ENCODE assay signal across 10 cellular contexts in the genomic region with DNA sequence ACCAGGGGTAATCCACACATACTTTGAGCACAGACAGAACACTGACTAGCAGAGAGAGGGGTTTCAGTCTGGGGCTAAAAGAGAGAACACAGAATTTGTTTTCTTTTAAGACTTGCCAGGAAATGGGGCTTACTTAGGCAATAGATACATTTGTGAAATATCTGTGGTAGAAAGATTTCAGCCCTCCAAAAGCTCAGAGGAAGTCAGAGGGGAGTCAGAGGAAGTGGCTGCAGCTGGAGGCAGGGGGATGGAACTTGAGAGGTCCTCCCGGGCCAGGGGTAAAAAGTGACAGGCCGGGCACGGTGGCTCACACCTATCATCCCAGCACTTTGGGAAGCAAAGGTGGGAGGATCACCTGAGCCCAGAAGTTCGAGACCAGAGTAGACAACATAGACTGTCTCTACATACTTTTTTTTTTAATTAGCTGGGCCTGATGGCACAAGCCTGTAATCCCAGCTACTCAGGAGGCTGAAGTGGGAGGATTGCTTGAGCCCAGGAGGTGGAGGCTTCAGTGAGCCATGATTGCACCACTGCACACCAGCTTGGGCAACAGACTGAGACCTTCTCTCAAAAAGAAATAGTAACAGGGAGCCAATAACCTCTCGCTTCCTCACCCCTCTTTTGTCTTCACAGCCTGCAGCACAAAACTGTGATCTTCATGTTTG. TPM values are rescaled to one million over a fixed set of nuclear protein-coding genes. Genes with fewer than 3 reads are reported as not detected.
DNase-seq lines count a peak whose midpoint lies in the region; ATAC-seq and TF ChIP-seq lines count a peak whose summit lies in the region.
"Had no signal": no experiment of that assay in that cellular context is flagged by ENCODE, and none has a peak within 500 bp of the region (broad histone marks: within the 10 kb centered on the region; RNA-seq: fewer than 3 reads in every experiment).

No MANE protein-coding gene starts in this region.

- peaks cover 4% of the 10 kb centered on the region for H3K9me3 ChIP-seq in RWPE2 (ENCODE audit: severe bottlenecking)
- no peaks in the 10 kb centered on the region for H3K9me3 ChIP-seq in esophagus muscularis mucosa

- DNase-seq in AG04449 (ENCODE audit: low read depth, low spot score) (peak; percentile 57), RWPE2 (ENCODE audit: low spot score) (no peak), foreskin fibroblast (peak; percentile 60 to 71), left colon (no peak), OCI-M1 (lab: John Stamatoyannopoulos, UW) (no peak), esophagus muscularis mucosa (ENCODE audit: extremely low spot score) (no peak)
- DNase-seq: left cardiac atrium had no signal

- no peak for TF ChIP-seq EP300 in esophagus muscularis mucosa (IDR thresholded peaks at IDR 0.05)

- H3K36me3 ChIP-seq in RWPE2 (ENCODE audit: low read depth) (no peaks in the 10 kb centered on the region), esophagus muscularis mucosa (peaks cover 10 to 77% (median 67%) of the 10 kb centered on the region in 4 donors)

- no peak for TF ChIP-seq POLR2A in esophagus muscularis mucosa (IDR thresholded peaks at IDR 0.05; ENCODE audit: low read depth)

- ATAC-seq in GM18909 (IDR thresholded peaks at IDR 0.05; ENCODE audit: poor library complexity, unreplicated experiment), result peak; percentile 34
- ATAC-seq in RWPE2 (ENCODE audit: low read depth), result no peak
- no peak for ATAC-seq in left colon
- no peak for ATAC-seq in HG03196 (IDR thresholded peaks at IDR 0.05; ENCODE audit: unreplicated experiment)

- no peak for TF ChIP-seq CTCF in AG04449 (IDR thresholded peaks at IDR 0.05; ENCODE audit: insufficient read depth, low read length, missing control alignments)
- TF ChIP-seq CTCF in RWPE2 (IDR thresholded peaks at IDR 0.05; ENCODE audit: poor library complexity, severe bottlenecking), result no peak
- no peak for TF ChIP-seq CTCF in foreskin fibroblast (IDR thresholded peaks at IDR 0.05; ENCODE audit: low read depth, low read length)
- TF ChIP-seq CTCF in esophagus muscularis mucosa (IDR thresholded peaks at IDR 0.05), result no peak

- intact Hi-C loops in left colon (cut with DNase I, micrococcal nuclease), result no loop called here
- intact Hi-C loops in esophagus muscularis mucosa (cut with DNase I), result no loop called here

- H3K4me3 ChIP-seq in AG04449 (ENCODE audit: low read depth, low read length), result no peak overlapping the region
- no peak overlapping the region for H3K4me3 ChIP-seq in RWPE2 (ENCODE audit: severe bottlenecking)
- H3K4me3 ChIP-seq in foreskin fibroblast (ENCODE audit: low read depth in 1 of 2, low read length in 2 of 2), result no peak overlapping the region
- H3K4me3 ChIP-seq in esophagus muscularis mucosa, result no peak overlapping the region

- CTCF ChIA-PET in AG04449 (lab: Yijun Ruan, JAX), result interaction anchor here (1.1 to 1.2 kb wide), 2 partner anchors 172 to 246 kb away, joined by 3 to 4 read pairs; no protein-coding TSS in a partner anchor

- 43% methylated on average over 5 of the region's 5 CpGs for WGBS in esophagus muscularis mucosa

- POLR2A ChIA-PET in AG04449 (lab: Yijun Ruan, JAX), result interaction anchor here (1.3 kb wide), 1 partner anchor 51 kb away, joined by 4 read pairs; no protein-coding TSS in a partner anchor

- no peaks in the 10 kb centered on the region for H3K27me3 ChIP-seq in RWPE2 (ENCODE audit: insufficient read depth, poor library complexity, severe bottlenecking)
- no peaks in the 10 kb centered on the region for H3K27me3 ChIP-seq in esophagus muscularis mucosa

- H3K27ac ChIP-seq in RWPE2 (ENCODE audit: poor library complexity, severe bottlenecking) (peak overlapping the region; percentile 55), esophagus muscularis mucosa (replicated peaks in 1 of 4) (no peak overlapping the region)
- H3K27ac ChIP-seq: VCaP had no signal

- peaks cover 13% of the 10 kb centered on the region for H3K4me1 ChIP-seq in RWPE2 (ENCODE audit: insufficient read depth, poor library complexity, severe bottlenecking)
- peaks cover 0 to 18% (median 9%) of the 10 kb centered on the region in 4 donors for H3K4me1 ChIP-seq in esophagus muscularis mucosa

RNA-seq across cellular contexts. Expression of gene NLRC5, which starts 49.9 kb away (rescaled TPM):
- total RNA-seq in left colon (100 to 1,000 TPM in 1 of 2 donors, 10 to 100 TPM in 1; 57.7 to 125 TPM), esophagus muscularis mucosa (10 to 100 TPM; 14.4 to 22.5 (median 16.6) TPM)

RNA-seq across cellular contexts. Expression of gene CPNE2, which starts 53.1 kb away (rescaled TPM):
- total RNA-seq in left colon (10 to 100 TPM; 73.2 to 91.0 TPM), esophagus muscularis mucosa (10 to 100 TPM; 21.6 to 43.0 (median 34.9) TPM)

Comparison
In these comparisons a context has a peak if more than half of its experiments do, and no peak if none do; other contexts are left out.
1. DNase-seq: peak in AG04449 (single experiment) and foreskin fibroblast (2 of 2); none in RWPE2 (single experiment), left colon (0 of 2), OCI-M1 (single experiment) and esophagus muscularis mucosa (single experiment).